Comparison of ENCODE assay signal across 30 cellular contexts in genomic region chr18:76262956-76263955, GRCh38.
DNase-seq lines count a peak whose midpoint lies in the region; ATAC-seq, FAIRE-seq and TF ChIP-seq lines count a peak whose summit lies in the region.
"Had no signal": no experiment of that assay in that cellular context is flagged by ENCODE, and none has a peak within 500 bp of the region (broad histone marks: within the 10 kb centered on the region; RNA-seq: fewer than 3 reads in every experiment).

No MANE protein-coding gene starts in this region.

- no peak overlapping the region for H4K8ac ChIP-seq in H1 (ENCODE audit: extremely low read depth, insufficient read depth, low read length)

- no peak for ATAC-seq in HG02610 (IDR thresholded peaks at IDR 0.05; ENCODE audit: unreplicated experiment)
- ATAC-seq in foreskin keratinocyte = no peak
- ATAC-seq in GM21576 (IDR thresholded peaks at IDR 0.05; ENCODE audit: unreplicated experiment) = no peak
- ATAC-seq: GM12878, K562, left lobe of liver, upper lobe of right lung had no signal

- H2BK20ac ChIP-seq in H1 (ENCODE audit: low read length) = no peak overlapping the region

- H3K4me2 ChIP-seq in H1 (ENCODE audit: insufficient read depth in 1 of 2, low read depth in 2 of 2, low read length in 2 of 2) = peak overlapping the region; percentile 27 to 30
- H3K4me2 ChIP-seq in neural progenitor cell = peak overlapping the region; percentile 72

- H3K4me1 Mint-ChIP-seq in neural progenitor cell = peaks cover 61% of the 10 kb centered on the region
- H3K4me1 Mint-ChIP-seq: memory B cell had no signal

- H3K27ac Mint-ChIP-seq in neural progenitor cell = peak overlapping the region; percentile 90
- H3K27ac Mint-ChIP-seq: CD4-positive, CD25-positive, alpha-beta regulatory T cell; memory B cell had no signal

- H2BK120ac ChIP-seq in H1 (replicated peaks; ENCODE audit: low read depth, low read length) = no peak overlapping the region

- H3K23me2 ChIP-seq in H1 (ENCODE audit: low read depth, low read length) = no peaks in the 10 kb centered on the region

- H2BK5ac ChIP-seq in H1 (ENCODE audit: low read depth, low read length) = no peak overlapping the region

- no peak overlapping the region for H2AK5ac ChIP-seq in H1 (ENCODE audit: low read depth, low read length)

- no peaks in the 10 kb centered on the region for H3K9me3 ChIP-seq in H1 (ENCODE audit: insufficient read depth in 2 of 2, low read depth in 1 of 2, low read length in 1 of 2)
- no peaks in the 10 kb centered on the region for H3K9me3 ChIP-seq in neural progenitor cell (ENCODE audit: low read depth)
- H3K9me3 ChIP-seq: MG63, right atrium auricular region, spleen, upper lobe of right lung had no signal

- H3K4me3 Mint-ChIP-seq in neural progenitor cell = peak overlapping the region; percentile 52
- H3K4me3 Mint-ChIP-seq: CD4-positive, CD25-positive, alpha-beta regulatory T cell; memory B cell had no signal

- no peak for FAIRE-seq in H1 (lab: Jason Lieb, UNC)
- FAIRE-seq: GM12878, K562, RCC 7860 had no signal

- H3K18ac ChIP-seq in H1 (ENCODE audit: extremely low read depth, low read length) = no peak overlapping the region

- H3F3A ChIP-seq in neural progenitor cell (ENCODE audit: low read depth) = peaks cover 29% of the 10 kb centered on the region

- H3K27me3 Mint-ChIP-seq in neural progenitor cell (ENCODE audit: insufficient read depth, low read depth) = peaks cover 3% of the 10 kb centered on the region

- H3K79me2 ChIP-seq in H1 (ENCODE audit: control insufficient read depth in 1 of 2, insufficient read depth in 2 of 2, low read length in 2 of 2) = no peaks in the 10 kb centered on the region
- H3K79me2 ChIP-seq in neural progenitor cell (ENCODE audit: low read depth) = no peaks in the 10 kb centered on the region

- H3K23ac ChIP-seq in H1 (ENCODE audit: insufficient read length) = no peak overlapping the region

- POLR2A ChIA-PET in H1 (lab: Charles Lee; ENCODE audit: partially characterized antibody) = interaction anchor here (0.6 kb wide), 2 partner anchors 428 to 1334 kb away, joined by 3 read pairs; no protein-coding TSS in a partner anchor

- no peak overlapping the region for H2BK15ac ChIP-seq in H1 (ENCODE audit: low read length)

- peak overlapping the region in 1 of 4 experiments; percentile 10; a peak in 1 of 8 replicates for H3K4me3 ChIP-seq in H1 (ENCODE audit: extremely low read depth in 1 of 4, insufficient read depth in 2 of 4, low read depth in 3 of 4, low read length in 4 of 4)
- H3K4me3 ChIP-seq in neural progenitor cell = peak overlapping the region; percentile 25
- H3K4me3 ChIP-seq: GM12878, K562, MG63, right atrium auricular region, spleen, upper lobe of right lung had no signal

- peak overlapping the region; percentile 23; the same call in 1 of the 2 replicates for H2BK12ac ChIP-seq in H1 (ENCODE audit: low read depth, low read length)

- no peak for TF ChIP-seq POLR2A in H1 (IDR thresholded peaks at IDR 0.05; ENCODE audit: control extremely low read depth in 1 of 2, low read depth in 2 of 2, low read length in 2 of 2)

- no peaks in the 10 kb centered on the region for H3K79me1 ChIP-seq in H1 (ENCODE audit: low read depth, low read length)

- TF ChIP-seq CTCF in H1 (IDR thresholded peaks at IDR 0.05; ENCODE audit: control extremely low read depth in 1 of 3, insufficient read depth in 1 of 3, low read depth in 1 of 3, low read length in 3 of 3) (no peak), neural progenitor cell (IDR thresholded peaks at IDR 0.05) (no peak), foreskin keratinocyte (conservative IDR thresholded peaks at IDR 0.05) (no peak)

- TF ChIP-seq EP300 in H1 (IDR thresholded peaks at IDR 0.05; ENCODE audit: borderline replicate concordance in 1 of 2, low read depth in 2 of 2, low read length in 2 of 2) = no peak

- H3K9ac ChIP-seq in H1 (replicated peaks in 1 of 4; ENCODE audit: extremely low read depth in 1 of 4, low read depth in 3 of 4, low read length in 3 of 4) (no peak overlapping the region), neural progenitor cell (no peak overlapping the region)

- no peaks in the 10 kb centered on the region for H3K9me3 Mint-ChIP-seq in neural progenitor cell

- H4K5ac ChIP-seq in H1 (ENCODE audit: insufficient read length, low read depth, low read length) = no peak overlapping the region

- H3K27me3 ChIP-seq in H1 (replicated peaks in 1 of 4; ENCODE audit: control insufficient read depth in 3 of 4, extremely low read depth in 1 of 4, insufficient read depth in 3 of 4, low read length in 3 of 4) = peaks cover 0 to 3% (median 0%) of the 10 kb centered on the region in 4 experiments; a peak in 1 of 7 replicates
- no peaks in the 10 kb centered on the region for H3K27me3 ChIP-seq in neural progenitor cell
- no peaks in the 10 kb centered on the region for H3K27me3 ChIP-seq in foreskin keratinocyte
- H3K27me3 ChIP-seq: MG63, right atrium auricular region, upper lobe of right lung had no signal

- H3K36me3 Mint-ChIP-seq in neural progenitor cell = no peaks in the 10 kb centered on the region
- H3K36me3 Mint-ChIP-seq: CD4-positive, CD25-positive, alpha-beta regulatory T cell; memory B cell had no signal

- H4K91ac ChIP-seq in H1 (replicated peaks; ENCODE audit: insufficient read length, low read length) = no peak overlapping the region

- H3K36me3 ChIP-seq in H1 (ENCODE audit: control insufficient read depth in 2 of 4, insufficient read depth in 4 of 4, low read length in 3 of 4) = no peaks in the 10 kb centered on the region
- H3K36me3 ChIP-seq in neural progenitor cell = no peaks in the 10 kb centered on the region
- H3K36me3 ChIP-seq: MG63, right atrium auricular region, spleen, upper lobe of right lung, WERI-Rb-1 had no signal

- no peaks in the 10 kb centered on the region for H4K20me1 ChIP-seq in H1 (replicated peaks in 1 of 2; ENCODE audit: control insufficient read depth in 1 of 2, insufficient read depth in 2 of 2, low read length in 2 of 2)
- H4K20me1 ChIP-seq in neural progenitor cell (ENCODE audit: low read depth) = no peaks in the 10 kb centered on the region

- H3K4ac ChIP-seq in H1 (replicated peaks; ENCODE audit: insufficient read length, low read depth, low read length) = no peak overlapping the region

- TF ChIP-seq RAD21 in H1 (IDR thresholded peaks at IDR 0.05 in 1 of 2, conservative IDR thresholded peaks at IDR 0.05 in 1 of 2; ENCODE audit: low read depth in 2 of 2, low read length in 2 of 2) = no peak

- peak; percentile 54 for DNase-seq in NCI-H748 (lab: John Stamatoyannopoulos, UW; ENCODE audit: unreplicated experiment)
- DNase-seq in NCI-H748 treated with DMSO at 0.1 percent for 48 hours (lab: John Stamatoyannopoulos, UW) = no peak
- DNase-seq in H1 (ENCODE audit: low read depth in 1 of 2, low spot score in 2 of 2) = no peak
- DNase-seq in neural progenitor cell (ENCODE audit: low spot score) = peak; percentile 66
- DNase-seq in middle frontal gyrus (ENCODE audit: extremely low spot score, low spot score) = no peak
- DNase-seq in foreskin keratinocyte = no peak
- DNase-seq: 8988T; activated CD4-positive, alpha-beta T cell treated with anti-CD3 and anti-CD28 coated beads for 48 hours; activated T-cell treated with anti-CD3 and anti-CD28 coated beads, Interleukin-2, amount 50 U/mL, for 48 hours; CD4-positive, CD25-positive, alpha-beta regulatory T cell; cerebellar nuclear complex; hypothalamus; MG63; NCI-H2171 treated with DMSO at 0.1 percent for 48 hours; NCI-H526; SIG-M5; spleen; stimulated activated CD4-positive, alpha-beta T cell treated with anti-CD3 and anti-CD28 coated beads, Interleukin-2, amount 100 ng/mL, for 48 hours; SW 1271; T-helper 9 cell; upper lobe of right lung; WERI-Rb-1 had no signal

- no peak overlapping the region for H3K14ac ChIP-seq in H1 (ENCODE audit: insufficient read length)

- H3K56ac ChIP-seq in H1 (replicated peaks; ENCODE audit: insufficient read length, low read depth, low read length) = no peak overlapping the region

- no peak overlapping the region for H3K27ac ChIP-seq in H1 (ENCODE audit: low read depth, low read length)
- peak overlapping the region; percentile 15 for H3K27ac ChIP-seq in neural progenitor cell
- no peak overlapping the region for H3K27ac ChIP-seq in foreskin keratinocyte
- H3K27ac ChIP-seq: right atrium auricular region, upper lobe of right lung, WERI-Rb-1 had no signal

- H3K4me1 ChIP-seq in H1 (replicated peaks in 1 of 4; ENCODE audit: control insufficient read depth in 3 of 4, insufficient read depth in 4 of 4, low read length in 3 of 4) (peaks cover 0 to 21% (median 14%) of the 10 kb centered on the region in 4 experiments; a peak in 6 of 7 replicates), neural progenitor cell (peaks cover 69% of the 10 kb centered on the region), foreskin keratinocyte (peaks cover 3% of the 10 kb centered on the region)
- H3K4me1 ChIP-seq: right atrium auricular region had no signal

- WGBS in H1 (ENCODE audit: extremely low coverage in 1 of 2, insufficient coverage in 1 of 2, insufficient read length in 1 of 2, insufficient replicate concordance in 2 of 2, low coverage in 1 of 2, low lambda C conversion rate in 2 of 2, missing lambda C conversion rate in 1 of 2), 2 experiments = 71% methylated on average over 15 of the region's 21 CpGs; no CpG with 5 or more reads in 1 of the 2 experiments

- CTCF ChIA-PET in H1 (lab: Charles Lee; ENCODE audit: partially characterized antibody) = interaction anchor here (0.7 to 3.2 kb wide), 6 partner anchors 10 to 371 kb away, joined by 3 to 16 read pairs (median 4); no protein-coding TSS in a partner anchor

- H2AFZ ChIP-seq in H1 (ENCODE audit: low read length) = no peak overlapping the region
- H2AFZ ChIP-seq in neural progenitor cell (replicated peaks) = peak overlapping the region; percentile 12

TF ChIP-seq in H1, 55 proteins besides CTCF, POLR2A, EP300 and RAD21:
- TF ChIP-seq SIX5 (IDR thresholded peaks at IDR 0.05; ENCODE audit: low read depth, low read length) = no peak

Comparison
In these comparisons a context has a peak if more than half of its experiments do, and no peak if none do; other contexts are left out.
1. DNase-seq: peak in NCI-H748 (single experiment) and neural progenitor cell (single experiment); none in NCI-H748 treated with DMSO at 0.1 percent for 48 hours (single experiment), H1 (0 of 2), middle frontal gyrus (single experiment) and foreskin keratinocyte (0 of 2).